Comparison of ENCODE assay signal across 1 cellular context in the genomic region with DNA sequence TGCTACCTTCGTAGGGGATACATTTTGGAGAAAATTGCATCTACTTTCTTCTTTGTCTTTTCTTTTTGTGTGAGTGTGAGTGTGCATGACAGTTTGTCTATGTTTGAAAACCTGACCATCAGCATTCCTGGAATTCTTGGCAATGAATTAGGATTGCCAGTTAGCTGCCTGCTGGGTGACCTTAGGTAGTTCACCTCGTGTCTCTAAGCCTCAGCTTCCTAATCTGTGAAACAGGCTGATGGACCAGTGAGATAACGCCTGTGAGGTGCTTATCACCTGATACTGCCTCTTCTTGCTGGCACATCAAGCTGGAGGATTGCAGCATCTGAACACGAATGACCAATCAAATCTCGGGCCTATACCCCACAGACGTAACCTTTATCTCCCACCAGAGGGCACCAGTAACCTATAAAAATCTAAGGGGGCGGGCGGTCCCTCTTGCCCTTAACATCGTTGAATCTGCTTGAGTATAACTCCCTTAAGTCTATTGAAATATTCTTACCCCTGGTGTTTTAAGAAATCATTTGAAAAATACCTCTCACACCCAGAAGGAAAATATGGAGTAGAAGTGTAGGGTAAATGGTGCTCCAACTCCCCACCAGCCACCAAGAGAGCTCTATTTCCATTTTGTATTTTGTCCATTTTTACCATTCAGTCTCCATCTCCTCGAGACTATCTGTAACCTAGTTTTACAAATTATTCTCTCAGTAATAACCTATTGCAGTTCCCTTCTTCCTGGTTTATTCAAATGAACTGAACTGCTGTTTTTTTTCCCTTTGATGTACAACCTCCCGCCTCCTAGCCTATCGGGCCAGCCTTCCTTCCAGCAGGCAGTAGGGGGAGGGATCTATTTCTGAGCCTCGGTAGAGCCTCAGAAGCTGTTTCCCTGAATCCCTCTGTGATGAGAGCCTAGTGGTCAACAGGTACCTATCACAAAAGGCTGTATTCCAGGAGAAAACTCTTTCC.
TF ChIP-seq lines count a peak whose summit lies in the region.

No MANE protein-coding gene starts in this region.

TF ChIP-seq in HepG2, 621 proteins besides CTCF, POLR2A, EP300 and RAD21 (continued from another document):
- TF ChIP-seq, protein P1, sequence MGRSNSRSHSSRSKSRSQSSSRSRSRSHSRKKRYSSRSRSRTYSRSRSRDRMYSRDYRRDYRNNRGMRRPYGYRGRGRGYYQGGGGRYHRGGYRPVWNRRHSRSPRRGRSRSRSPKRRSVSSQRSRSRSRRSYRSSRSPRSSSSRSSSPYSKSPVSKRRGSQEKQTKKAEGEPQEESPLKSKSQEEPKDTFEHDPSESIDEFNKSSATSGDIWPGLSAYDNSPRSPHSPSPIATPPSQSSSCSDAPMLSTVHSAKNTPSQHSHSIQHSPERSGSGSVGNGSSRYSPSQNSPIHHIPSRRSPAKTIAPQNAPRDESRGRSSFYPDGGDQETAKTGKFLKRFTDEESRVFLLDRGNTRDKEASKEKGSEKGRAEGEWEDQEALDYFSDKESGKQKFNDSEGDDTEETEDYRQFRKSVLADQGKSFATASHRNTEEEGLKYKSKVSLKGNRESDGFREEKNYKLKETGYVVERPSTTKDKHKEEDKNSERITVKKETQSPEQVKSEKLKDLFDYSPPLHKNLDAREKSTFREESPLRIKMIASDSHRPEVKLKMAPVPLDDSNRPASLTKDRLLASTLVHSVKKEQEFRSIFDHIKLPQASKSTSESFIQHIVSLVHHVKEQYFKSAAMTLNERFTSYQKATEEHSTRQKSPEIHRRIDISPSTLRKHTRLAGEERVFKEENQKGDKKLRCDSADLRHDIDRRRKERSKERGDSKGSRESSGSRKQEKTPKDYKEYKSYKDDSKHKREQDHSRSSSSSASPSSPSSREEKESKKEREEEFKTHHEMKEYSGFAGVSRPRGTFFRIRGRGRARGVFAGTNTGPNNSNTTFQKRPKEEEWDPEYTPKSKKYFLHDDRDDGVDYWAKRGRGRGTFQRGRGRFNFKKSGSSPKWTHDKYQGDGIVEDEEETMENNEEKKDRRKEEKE (IDR thresholded peaks at IDR 0.05) = no peak
- TF ChIP-seq TBP (CRISPR knock-in tag; IDR thresholded peaks at IDR 0.05) (no peak), ZNF3 (CRISPR knock-in tag; IDR thresholded peaks at IDR 0.05) (no peak)
- TF ChIP-seq, protein P2, sequence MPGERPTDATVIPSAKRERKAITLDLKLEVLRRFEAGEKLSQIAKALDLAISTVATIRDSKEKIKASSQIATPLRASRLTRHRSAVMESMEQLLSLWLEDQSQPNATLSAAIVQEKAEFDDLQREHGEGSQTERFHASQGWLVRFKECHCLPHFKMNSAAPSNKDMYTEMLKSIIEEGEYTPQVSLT (CRISPR knock-in tag; IDR thresholded peaks at IDR 0.05; ENCODE audit: borderline replicate concordance, low read depth) = no peak
- TF ChIP-seq, protein P3, sequence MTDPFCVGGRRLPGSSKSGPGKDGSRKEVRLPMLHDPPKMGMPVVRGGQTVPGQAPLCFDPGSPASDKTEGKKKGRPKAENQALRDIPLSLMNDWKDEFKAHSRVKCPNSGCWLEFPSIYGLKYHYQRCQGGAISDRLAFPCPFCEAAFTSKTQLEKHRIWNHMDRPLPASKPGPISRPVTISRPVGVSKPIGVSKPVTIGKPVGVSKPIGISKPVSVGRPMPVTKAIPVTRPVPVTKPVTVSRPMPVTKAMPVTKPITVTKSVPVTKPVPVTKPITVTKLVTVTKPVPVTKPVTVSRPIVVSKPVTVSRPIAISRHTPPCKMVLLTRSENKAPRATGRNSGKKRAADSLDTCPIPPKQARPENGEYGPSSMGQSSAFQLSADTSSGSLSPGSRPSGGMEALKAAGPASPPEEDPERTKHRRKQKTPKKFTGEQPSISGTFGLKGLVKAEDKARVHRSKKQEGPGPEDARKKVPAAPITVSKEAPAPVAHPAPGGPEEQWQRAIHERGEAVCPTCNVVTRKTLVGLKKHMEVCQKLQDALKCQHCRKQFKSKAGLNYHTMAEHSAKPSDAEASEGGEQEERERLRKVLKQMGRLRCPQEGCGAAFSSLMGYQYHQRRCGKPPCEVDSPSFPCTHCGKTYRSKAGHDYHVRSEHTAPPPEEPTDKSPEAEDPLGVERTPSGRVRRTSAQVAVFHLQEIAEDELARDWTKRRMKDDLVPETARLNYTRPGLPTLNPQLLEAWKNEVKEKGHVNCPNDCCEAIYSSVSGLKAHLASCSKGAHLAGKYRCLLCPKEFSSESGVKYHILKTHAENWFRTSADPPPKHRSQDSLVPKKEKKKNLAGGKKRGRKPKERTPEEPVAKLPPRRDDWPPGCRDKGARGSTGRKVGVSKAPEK (CRISPR knock-in tag; IDR thresholded peaks at IDR 0.05; ENCODE audit: borderline replicate concordance) = no peak
